In genomic region chr5:156497816-156498215, GRCh38 we compare ENCODE assay signal across 17 cellular contexts.
DNase-seq lines count a peak whose midpoint lies in the region; ATAC-seq, FAIRE-seq and TF ChIP-seq lines count a peak whose summit lies in the region.
"Had no signal": no experiment of that assay in that cellular context is flagged by ENCODE, and none has a peak within 500 bp of the region (broad histone marks: within the 10 kb centered on the region; RNA-seq: fewer than 3 reads in every experiment).

No MANE protein-coding gene starts in this region.

- no peak for FAIRE-seq in RCC 7860 (lab: Jason Lieb, UNC)

- H3K4me1 Mint-ChIP-seq in neural crest cell: peaks cover 11% of the 10 kb centered on the region
- no peaks in the 10 kb centered on the region for H3K4me1 Mint-ChIP-seq in CD14-positive monocyte
- H3K4me1 Mint-ChIP-seq: activated CD4-positive, alpha-beta T cell treated with anti-CD3 and anti-CD28 coated beads, Interleukin-2, amount 10 ng/mL, durations not matched to agents 7 days and 5 days; T-helper 17 cell had no signal

- H3K36me3 Mint-ChIP-seq in neural crest cell (ENCODE audit: low read depth): no peaks in the 10 kb centered on the region
- no peaks in the 10 kb centered on the region for H3K36me3 Mint-ChIP-seq in CD14-positive monocyte

- DNase-seq in AG20443 (ENCODE audit: low spot score) (peak; percentile 32), RCC 7860 (ENCODE audit: low spot score) (peak; percentile 62), globus pallidus (ENCODE audit: low spot score) (peak; percentile 77), neural crest cell (ENCODE audit: low read depth, low spot score) (no peak), CD14-positive monocyte (ENCODE audit: low spot score) (no peak)
- DNase-seq: activated CD4-positive, alpha-beta T cell treated with anti-CD3 and anti-CD28 coated beads, Interleukin-2, amount 10 ng/mL, durations not matched to agents 7 days and 5 days; body of pancreas; effector memory CD4-positive, alpha-beta T cell; KBM-7; left cardiac atrium; NCI-H1436 treated with DMSO at 0.1 percent for 48 hours; NCI-H510A treated with DMSO at 0.1 percent for 48 hours; T-helper 17 cell; thyroid gland had no signal

- ATAC-seq in GM19455 (IDR thresholded peaks at IDR 0.05; ENCODE audit: unreplicated experiment) (no peak), HG03439 (IDR thresholded peaks at IDR 0.05; ENCODE audit: unreplicated experiment) (no peak), HG03342 (IDR thresholded peaks at IDR 0.05; ENCODE audit: unreplicated experiment) (no peak)
- ATAC-seq: body of pancreas, T-helper 17 cell had no signal

- H3K4me3 Mint-ChIP-seq in neural crest cell: no peak overlapping the region
- H3K4me3 Mint-ChIP-seq in CD14-positive monocyte: no peak overlapping the region
- H3K4me3 Mint-ChIP-seq: activated CD4-positive, alpha-beta T cell treated with anti-CD3 and anti-CD28 coated beads, Interleukin-2, amount 10 ng/mL, durations not matched to agents 7 days and 5 days; T-helper 17 cell had no signal

- H3K27me3 Mint-ChIP-seq in neural crest cell (ENCODE audit: low read depth) (no peaks in the 10 kb centered on the region), CD14-positive monocyte (ENCODE audit: low read depth in 3 of 3) (no peaks in the 10 kb centered on the region)
- H3K27me3 Mint-ChIP-seq: activated CD4-positive, alpha-beta T cell treated with anti-CD3 and anti-CD28 coated beads, Interleukin-2, amount 10 ng/mL, durations not matched to agents 7 days and 5 days had no signal

- H3K27ac Mint-ChIP-seq in neural crest cell (ENCODE audit: unreplicated experiment) (peak overlapping the region; percentile 27), CD14-positive monocyte (no peak overlapping the region)
- H3K27ac Mint-ChIP-seq: activated CD4-positive, alpha-beta T cell treated with anti-CD3 and anti-CD28 coated beads, Interleukin-2, amount 10 ng/mL, durations not matched to agents 7 days and 5 days; T-helper 17 cell had no signal

- TF ChIP-seq CTCF in neural crest cell (conservative IDR thresholded peaks at IDR 0.05) (no peak), CD14-positive monocyte (IDR thresholded peaks at IDR 0.05) (no peak)

- H3K9me3 Mint-ChIP-seq in neural crest cell (no peaks in the 10 kb centered on the region), CD14-positive monocyte (peaks cover 0 to 6% (median 3%) of the 10 kb centered on the region in 7 donors)
- H3K9me3 Mint-ChIP-seq: activated CD4-positive, alpha-beta T cell treated with anti-CD3 and anti-CD28 coated beads, Interleukin-2, amount 10 ng/mL, durations not matched to agents 7 days and 5 days had no signal

- intact Hi-C loops in CD14-positive monocyte (cut with micrococcal nuclease): no loop called here

Comparison
In these comparisons a context has a peak if more than half of its experiments do, and no peak if none do; other contexts are left out.
1. DNase-seq: peak in AG20443 (single experiment), RCC 7860 (single experiment) and globus pallidus (single experiment); none in neural crest cell (single experiment) and CD14-positive monocyte (single experiment).